ENCODE assay signal across 39 cellular contexts in genomic region chr19:34879563-34879962, GRCh38.
"Had no signal": no experiment of that assay in that cellular context is flagged by ENCODE, and none has a peak within 500 bp of the region (broad histone marks: within the 10 kb centered on the region; RNA-seq: fewer than 3 reads in every experiment).

No MANE protein-coding gene starts in this region.

- ATAC-seq: activated naive CD4-positive, alpha-beta T cell treated with anti-CD3 and anti-CD28 coated beads, Interleukin-2, amount 50 U/mL, for 72 hours; activated naive CD8-positive, alpha-beta T cell treated with anti-CD3 and anti-CD28 coated beads, Interleukin-2, amount 50 U/mL, for 24 hours; activated T-cell treated with anti-CD3 and anti-CD28 coated beads, Interleukin-2, amount 50 U/mL, for 4 hours; activated T-cell treated with anti-CD3 and anti-CD28 coated beads, Interleukin-2, amount 50 U/mL, for 72 hours; activated T-helper 17 cell treated with anti-CD3 and anti-CD28 coated beads, Interleukin-2, amount 50 U/mL, for 72 hours; body of pancreas had no signal

- H3K27ac Mint-ChIP-seq: activated naive CD4-positive, alpha-beta T cell treated with anti-CD3 and anti-CD28 coated beads for 36 hours; activated naive CD4-positive, alpha-beta T cell treated with anti-CD3 and anti-CD28 coated beads, Interleukin-2, amount 10 ng/mL, durations not matched to agents 7 days and 5 days; activated naive CD4-positive, alpha-beta T cell treated with anti-CD3 and anti-CD28 coated beads, Interleukin-2, amount 50 U/mL, for 24 hours; activated naive CD4-positive, alpha-beta T cell treated with anti-CD3 and anti-CD28 coated beads, Interleukin-2, amount 50 U/mL, for 72 hours; activated naive CD8-positive, alpha-beta T cell; activated naive CD8-positive, alpha-beta T cell treated with anti-CD3 and anti-CD28 coated beads for 36 hours; activated naive CD8-positive, alpha-beta T cell treated with anti-CD3 and anti-CD28 coated beads, Interleukin-2, amount 10 ng/mL, durations not matched to agents 7 days and 5 days; activated naive CD8-positive, alpha-beta T cell treated with anti-CD3 and anti-CD28 coated beads, Interleukin-2, amount 50 U/mL, for 24 hours; activated T-cell treated with anti-CD3 and anti-CD28 coated beads, Interleukin-2, amount 50 U/mL, for 72 hours; activated T-helper 1 cell treated with anti-CD3 and anti-CD28 coated beads, Interleukin-12 subunit alpha, Interleukin-12 subunit beta, Interleukin-2, Interleukin-4 antibody, amounts not matched to agents 30 ng/mL and 10 ng/mL and 1 ng/mL, durations not matched to agents 14 hours and 24 hours and 36 hours; activated T-helper 17 cell treated with anti-CD3 and anti-CD28 coated beads, Interleukin-2, amount 50 U/mL, for 72 hours; activated T-helper 2 cell treated with anti-CD3 and anti-CD28 coated beads, Interferon-gamma antibody, Interleukin-2, Interleukin-4, amounts not matched to agents 10 μg/mL and 5 μg/mL and 100 μg/mL, durations not matched to agents 14 hours and 24 hours and 36 hours; brain had no signal

- H3K4me3 Mint-ChIP-seq: activated naive CD4-positive, alpha-beta T cell treated with anti-CD3 and anti-CD28 coated beads for 36 hours; activated naive CD4-positive, alpha-beta T cell treated with anti-CD3 and anti-CD28 coated beads, Interleukin-2, amount 10 ng/mL, durations not matched to agents 7 days and 5 days; activated naive CD4-positive, alpha-beta T cell treated with anti-CD3 and anti-CD28 coated beads, Interleukin-2, amount 50 U/mL, for 24 hours; activated naive CD8-positive, alpha-beta T cell; activated naive CD8-positive, alpha-beta T cell treated with anti-CD3 and anti-CD28 coated beads for 36 hours; activated naive CD8-positive, alpha-beta T cell treated with anti-CD3 and anti-CD28 coated beads, Interleukin-2, amount 10 ng/mL, durations not matched to agents 7 days and 5 days; activated naive CD8-positive, alpha-beta T cell treated with anti-CD3 and anti-CD28 coated beads, Interleukin-2, amount 50 U/mL, for 24 hours; activated T-cell treated with anti-CD3 and anti-CD28 coated beads, Interleukin-2, amount 50 U/mL, for 4 hours; activated T-cell treated with anti-CD3 and anti-CD28 coated beads, Interleukin-2, amount 50 U/mL, for 72 hours; activated T-helper 1 cell treated with anti-CD3 and anti-CD28 coated beads, Interleukin-12 subunit alpha, Interleukin-12 subunit beta, Interleukin-2, Interleukin-4 antibody, amounts not matched to agents 30 ng/mL and 10 ng/mL and 1 ng/mL, durations not matched to agents 14 hours and 24 hours and 36 hours; activated T-helper 17 cell treated with anti-CD3 and anti-CD28 coated beads, Interleukin-2, amount 50 U/mL, for 72 hours; brain; central memory CD8-positive, alpha-beta T cell had no signal

- H3K27me3 Mint-ChIP-seq: activated naive CD8-positive, alpha-beta T cell; activated naive CD8-positive, alpha-beta T cell treated with anti-CD3 and anti-CD28 coated beads, Interleukin-2, amount 10 ng/mL, durations not matched to agents 7 days and 5 days; activated naive CD8-positive, alpha-beta T cell treated with anti-CD3 and anti-CD28 coated beads, Interleukin-2, amount 50 U/mL, for 24 hours; brain had no signal

- H3K36me3 Mint-ChIP-seq: activated naive CD4-positive, alpha-beta T cell treated with anti-CD3 and anti-CD28 coated beads, Interleukin-2, amount 10 ng/mL, durations not matched to agents 7 days and 5 days; activated naive CD8-positive, alpha-beta T cell treated with anti-CD3 and anti-CD28 coated beads, Interleukin-2, amount 10 ng/mL, durations not matched to agents 7 days and 5 days; brain had no signal

- H3K27ac ChIP-seq: adrenal gland, ascending aorta, body of pancreas, brain microvascular endothelial cell, breast epithelium, cardiac muscle cell had no signal

- DNase-seq: activated effector memory CD4-positive, alpha-beta T cell treated with anti-CD3 and anti-CD28 coated beads, Interleukin-2, amount 50 U/mL, for 16 hours; activated effector memory CD4-positive, alpha-beta T cell treated with Interleukin-2 at 50 U/mL for 16 hours; activated gamma-delta T cell; activated gamma-delta T cell treated with Interleukin-2 at 50 U/mL for 16 hours; activated naive CD4-positive, alpha-beta T cell; activated naive CD4-positive, alpha-beta T cell treated with anti-CD3 and anti-CD28 coated beads for 36 hours; activated naive CD4-positive, alpha-beta T cell treated with anti-CD3 and anti-CD28 coated beads, Interleukin-2, amount 10 ng/mL, durations not matched to agents 7 days and 5 days; activated naive CD4-positive, alpha-beta T cell treated with anti-CD3 and anti-CD28 coated beads, Interleukin-2, amount 50 U/mL, for 16 hours; activated naive CD4-positive, alpha-beta T cell treated with Interleukin-2 at 50 U/mL for 16 hours; activated naive CD8-positive, alpha-beta T cell treated with anti-CD3 and anti-CD28 coated beads for 36 hours; activated naive CD8-positive, alpha-beta T cell treated with anti-CD3 and anti-CD28 coated beads, Interleukin-2, amount 10 ng/mL, durations not matched to agents 7 days and 5 days; activated naive CD8-positive, alpha-beta T cell treated with anti-CD3 and anti-CD28 coated beads, Interleukin-2, amount 50 U/mL, for 24 hours; activated T-cell treated with anti-CD3 and anti-CD28 coated beads, Interleukin-2, amount 50 U/mL, for 4 hours; activated T-cell treated with anti-CD3 and anti-CD28 coated beads, Interleukin-2, amount 50 U/mL, for 48 hours; activated T-cell treated with anti-CD3 and anti-CD28 coated beads, Interleukin-2, amount 50 U/mL, for 72 hours; adrenal gland; amniotic stem cell; amygdala; anterior cingulate cortex; aorta; body of pancreas; brain microvascular endothelial cell; caudate nucleus; central memory CD4-positive, alpha-beta T cell; cerebellar nuclear complex had no signal

- H3K27me3 ChIP-seq: adrenal gland, ascending aorta, body of pancreas, brain microvascular endothelial cell, breast epithelium, cardiac muscle cell had no signal

- H3K4me3 ChIP-seq: adrenal gland, ascending aorta, body of pancreas, breast epithelium, cardiac muscle cell had no signal

- H3K36me3 ChIP-seq: adrenal gland, ascending aorta, brain microvascular endothelial cell, breast epithelium, cardiac muscle cell had no signal

- H3K4me1 Mint-ChIP-seq: activated naive CD4-positive, alpha-beta T cell treated with anti-CD3 and anti-CD28 coated beads, Interleukin-2, amount 10 ng/mL, durations not matched to agents 7 days and 5 days; activated naive CD4-positive, alpha-beta T cell treated with anti-CD3 and anti-CD28 coated beads, Interleukin-2, amount 50 U/mL, for 24 hours; activated naive CD8-positive, alpha-beta T cell treated with anti-CD3 and anti-CD28 coated beads for 36 hours; activated naive CD8-positive, alpha-beta T cell treated with anti-CD3 and anti-CD28 coated beads, Interleukin-2, amount 10 ng/mL, durations not matched to agents 7 days and 5 days; activated naive CD8-positive, alpha-beta T cell treated with anti-CD3 and anti-CD28 coated beads, Interleukin-2, amount 50 U/mL, for 24 hours; activated T-helper 17 cell treated with anti-CD3 and anti-CD28 coated beads, Interleukin-2, amount 50 U/mL, for 72 hours; brain; central memory CD8-positive, alpha-beta T cell had no signal

- FAIRE-seq: astrocyte, bronchial epithelial cell, colon had no signal

- H3K4me1 ChIP-seq: adrenal gland, ascending aorta, body of pancreas, breast epithelium had no signal

- H3K9me3 ChIP-seq: adrenal gland, ascending aorta, body of pancreas had no signal
